Comparison of ENCODE assay signal across 25 cellular contexts in the genomic region with DNA sequence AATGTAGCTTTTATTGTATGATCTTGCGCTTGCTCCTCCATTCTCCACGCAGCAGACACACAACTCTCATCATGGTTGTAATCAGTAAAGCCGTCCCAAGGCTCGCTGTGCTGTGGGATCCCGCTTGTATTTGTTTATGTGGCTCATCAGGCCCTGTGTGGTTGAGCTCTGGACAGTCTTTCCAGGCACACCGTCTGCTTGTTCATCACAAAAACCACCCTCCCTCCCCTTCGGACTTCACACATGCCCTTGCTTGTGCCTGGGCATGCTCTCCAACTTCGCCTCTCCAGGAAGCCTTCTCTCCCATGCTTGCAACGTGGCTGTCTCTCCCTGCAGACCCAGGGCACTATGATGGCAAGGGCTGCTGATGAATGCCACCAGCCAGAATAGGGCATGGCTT.
A peak's percentile ranks its signal among the peaks of the same experiment; 100 is the strongest.
DNase-seq lines count a peak whose midpoint lies in the region; ATAC-seq, FAIRE-seq and TF ChIP-seq lines count a peak whose summit lies in the region.
"Had no signal": no experiment of that assay in that cellular context is flagged by ENCODE, and none has a peak within 500 bp of the region (broad histone marks: within the 10 kb centered on the region; RNA-seq: fewer than 3 reads in every experiment).

No MANE protein-coding gene starts in this region.

- TF ChIP-seq POLR2A in H1 (IDR thresholded peaks at IDR 0.05; ENCODE audit: control extremely low read depth in 1 of 2, low read depth in 2 of 2, low read length in 2 of 2), result no peak

- H3K79me1 ChIP-seq in H1 (ENCODE audit: low read depth, low read length) (peaks cover 25% of the 10 kb centered on the region; the same call in 1 of the 2 replicates), mesendoderm (ENCODE audit: low read length) (peaks cover 14% of the 10 kb centered on the region)

- POLR2A ChIA-PET in H1 (lab: Charles Lee; ENCODE audit: partially characterized antibody), result interaction anchor here (1.5 to 1.7 kb wide), 2 partner anchors 11 to 13 kb away, joined by 3 to 6 read pairs; no protein-coding TSS in a partner anchor

- H2BK5ac ChIP-seq in H1 (ENCODE audit: low read depth, low read length) (peak overlapping the region; percentile 12; the same call in 1 of the 2 replicates), mesendoderm (ENCODE audit: low read length) (no peak overlapping the region)

- WGBS in H1 (ENCODE audit: extremely low coverage in 1 of 2, insufficient coverage in 1 of 2, insufficient read length in 1 of 2, insufficient replicate concordance in 2 of 2, low coverage in 1 of 2, low lambda C conversion rate in 2 of 2, missing lambda C conversion rate in 1 of 2), 2 experiments, result 90% methylated on average over 9 of the region's 9 CpGs; no CpG with 5 or more reads in 1 of the 2 experiments
- no CpG with 5 or more reads among the region's 9 CpGs for WGBS in mesendoderm (ENCODE audit: extremely low coverage, insufficient coverage, low lambda C conversion rate)

- H2AFZ ChIP-seq in H1 (ENCODE audit: low read length), result no peak overlapping the region

- H3K4me1 ChIP-seq in left ventricle myocardium inferior (peaks cover 88% of the 10 kb centered on the region), H1 (replicated peaks in 1 of 4; ENCODE audit: control insufficient read depth in 3 of 4, insufficient read depth in 4 of 4, low read length in 3 of 4) (peaks cover 22 to 40% (median 39%) of the 10 kb centered on the region in 4 experiments), mesendoderm (ENCODE audit: control insufficient read depth, low read depth, low read length) (peaks cover 24% of the 10 kb centered on the region)

- peaks cover 3% of the 10 kb centered on the region; the same call in 1 of the 2 replicates for H3K23me2 ChIP-seq in H1 (ENCODE audit: low read depth, low read length)

- 0 out of 2 replicates have a peak overlapping the region, but pooled peaks have one; percentile 66 for H2BK20ac ChIP-seq in H1 (ENCODE audit: low read length)

- TF ChIP-seq EP300 in H1 (IDR thresholded peaks at IDR 0.05; ENCODE audit: borderline replicate concordance in 1 of 2, low read depth in 2 of 2, low read length in 2 of 2), result no peak

- peak overlapping the region; percentile 80 for H3K18ac ChIP-seq in H1 (ENCODE audit: extremely low read depth, low read length)
- H3K18ac ChIP-seq in mesendoderm (ENCODE audit: low read length), result no peak overlapping the region

- H2BK15ac ChIP-seq in H1 (ENCODE audit: low read length), result peak overlapping the region; percentile 82; the same call in 1 of the 2 replicates
- H2BK15ac ChIP-seq in mesendoderm (replicated peaks; ENCODE audit: low read depth), result no peak overlapping the region

- peaks cover 15 to 91% of the 10 kb centered on the region in 2 experiments for H3K79me2 ChIP-seq in H1 (ENCODE audit: control insufficient read depth in 1 of 2, insufficient read depth in 2 of 2, low read length in 2 of 2)
- peaks cover 85% of the 10 kb centered on the region for H3K79me2 ChIP-seq in mesendoderm (ENCODE audit: control insufficient read depth, insufficient read depth, low read length)

- peak overlapping the region; percentile 52; the same call in 1 of the 2 replicates for H2BK12ac ChIP-seq in H1 (ENCODE audit: low read depth, low read length)

- peak overlapping the region; percentile 8 for H3K27ac ChIP-seq in left ventricle myocardium inferior (replicated peaks)
- no peak overlapping the region; the same call in 1 of the 2 replicates for H3K27ac ChIP-seq in H1 (ENCODE audit: low read depth, low read length)
- H3K27ac ChIP-seq in mesendoderm (ENCODE audit: low read depth, low read length), result no peak overlapping the region
- H3K27ac ChIP-seq: C4-2B, HL-60, lower lobe of right lung, WERI-Rb-1 had no signal

- H4K5ac ChIP-seq in H1 (ENCODE audit: insufficient read length, low read depth, low read length) (peak overlapping the region; percentile 15), mesendoderm (ENCODE audit: low read length) (no peak overlapping the region)

- H3K27me3 ChIP-seq in left ventricle myocardium inferior (ENCODE audit: low read depth) (no peaks in the 10 kb centered on the region), H1 (replicated peaks in 1 of 4; ENCODE audit: control insufficient read depth in 3 of 4, extremely low read depth in 1 of 4, insufficient read depth in 3 of 4, low read length in 3 of 4) (no peaks in the 10 kb centered on the region), mesendoderm (ENCODE audit: insufficient read depth, low read length, poor library complexity) (no peaks in the 10 kb centered on the region)

- peak overlapping the region in 1 of 4 experiments; percentile 7; a peak in 1 of 7 replicates for H3K9ac ChIP-seq in H1 (replicated peaks in 1 of 4; ENCODE audit: extremely low read depth in 1 of 4, low read depth in 3 of 4, low read length in 3 of 4)
- H3K9ac ChIP-seq in mesendoderm (ENCODE audit: low read length), result no peak overlapping the region

- H4K8ac ChIP-seq in H1 (ENCODE audit: extremely low read depth, insufficient read depth, low read length), result 0 out of 2 replicates have a peak overlapping the region, but pooled peaks have one; percentile 88
- no peak overlapping the region for H4K8ac ChIP-seq in mesendoderm (ENCODE audit: low read depth, low read length)

- no peak for FAIRE-seq in H1 (lab: Jason Lieb, UNC)
- FAIRE-seq: D721Med, HepG2, kidney, urothelium cell line had no signal

- no peak overlapping the region for H3K56ac ChIP-seq in H1 (replicated peaks; ENCODE audit: insufficient read length, low read depth, low read length)
- H3K56ac ChIP-seq in mesendoderm (ENCODE audit: low read length), result peak overlapping the region; percentile 6

- no peaks in the 10 kb centered on the region for H4K20me1 ChIP-seq in H1 (replicated peaks in 1 of 2; ENCODE audit: control insufficient read depth in 1 of 2, insufficient read depth in 2 of 2, low read length in 2 of 2)

- CTCF ChIA-PET in H1 (lab: Charles Lee; ENCODE audit: partially characterized antibody), result interaction anchor here (0.7 to 1.6 kb wide), 4 partner anchors 9 to 218 kb away, joined by 3 to 4 read pairs (median 4); no protein-coding TSS in a partner anchor

- no peak overlapping the region for H3K14ac ChIP-seq in H1 (ENCODE audit: insufficient read length)

- TF ChIP-seq CTCF in left ventricle myocardium inferior (IDR thresholded peaks at IDR 0.05; ENCODE audit: borderline replicate concordance) (no peak), H1 (IDR thresholded peaks at IDR 0.05; ENCODE audit: control extremely low read depth in 1 of 3, insufficient read depth in 1 of 3, low read depth in 1 of 3, low read length in 3 of 3) (no peak)

- intact Hi-C loops in left ventricle myocardium inferior (cut with micrococcal nuclease), result no loop called here
- intact Hi-C loops in Right ventricle myocardium inferior (cut with DNase I), result no loop called here

- H3K4me2 ChIP-seq in H1 (ENCODE audit: insufficient read depth in 1 of 2, low read depth in 2 of 2, low read length in 2 of 2), result no peak overlapping the region
- no peak overlapping the region for H3K4me2 ChIP-seq in mesendoderm (ENCODE audit: low read length)

- H3K4me3 ChIP-seq in left ventricle myocardium inferior, result no peak overlapping the region
- H3K4me3 ChIP-seq in H1 (ENCODE audit: extremely low read depth in 1 of 4, insufficient read depth in 2 of 4, low read depth in 3 of 4, low read length in 4 of 4), result no peak overlapping the region
- H3K4me3 ChIP-seq in mesendoderm (ENCODE audit: low read length), result no peak overlapping the region
- H3K4me3 ChIP-seq: lower lobe of right lung, skin epidermis had no signal

- ATAC-seq in Right ventricle myocardium inferior (no peak), GM21576 (IDR thresholded peaks at IDR 0.05; ENCODE audit: unreplicated experiment) (no peak)
- ATAC-seq: activated T-helper 17 cell treated with anti-CD3 and anti-CD28 coated beads, Interleukin-2, amount 50 U/mL, for 72 hours; HepG2; lower lobe of right lung had no signal

- H3K36me3 ChIP-seq in left ventricle myocardium inferior (peaks cover 16% of the 10 kb centered on the region), H1 (ENCODE audit: control insufficient read depth in 2 of 4, insufficient read depth in 4 of 4, low read length in 3 of 4) (peaks cover 0 to 6% (median 0%) of the 10 kb centered on the region in 4 experiments; a peak in 3 of 8 replicates), mesendoderm (ENCODE audit: control insufficient read depth, insufficient read depth, low read length) (no peaks in the 10 kb centered on the region)

- no peak overlapping the region for H2BK120ac ChIP-seq in H1 (replicated peaks; ENCODE audit: low read depth, low read length)
- H2BK120ac ChIP-seq in mesendoderm (ENCODE audit: low read depth, low read length), result no peak overlapping the region

- DNase-seq in left ventricle myocardium inferior (no peak), Right ventricle myocardium inferior (ENCODE audit: missing footprints) (no peak), H1 (ENCODE audit: low read depth in 1 of 2, low spot score in 2 of 2) (no peak), mesendoderm (no peak), superior temporal gyrus (ENCODE audit: extremely low spot score) (no peak), NCI-H1436 treated with DMSO at 0.1 percent for 48 hours (lab: John Stamatoyannopoulos, UW) (no peak), foreskin melanocyte (no peak)
- DNase-seq: activated naive CD8-positive, alpha-beta T cell treated with anti-CD3 and anti-CD28 coated beads for 36 hours; effector CD8-positive, alpha-beta T cell; HCEC 1CT; kidney; lower lobe of right lung; NCI-H1930; occipital lobe; stimulated activated CD4-positive, alpha-beta T cell treated with anti-CD3 and anti-CD28 coated beads, Interleukin-2, amount 100 ng/mL, for 24 hours; T-helper 9 cell; WERI-Rb-1 had no signal

- TF ChIP-seq RAD21 in H1 (IDR thresholded peaks at IDR 0.05 in 1 of 2, conservative IDR thresholded peaks at IDR 0.05 in 1 of 2; ENCODE audit: low read depth in 2 of 2, low read length in 2 of 2), result no peak

- H3K4ac ChIP-seq in H1 (replicated peaks; ENCODE audit: insufficient read length, low read depth, low read length), result peak overlapping the region; percentile 27
- H3K4ac ChIP-seq in mesendoderm (ENCODE audit: low read depth, low read length), result no peak overlapping the region

- peak overlapping the region; percentile 31 for H4K91ac ChIP-seq in H1 (replicated peaks; ENCODE audit: insufficient read length, low read length)

- H3K23ac ChIP-seq in H1 (ENCODE audit: insufficient read length), result no peak overlapping the region
- H3K23ac ChIP-seq in mesendoderm (ENCODE audit: low read length), result no peak overlapping the region

- no peaks in the 10 kb centered on the region for H3K9me3 ChIP-seq in left ventricle myocardium inferior (replicated peaks)
- H3K9me3 ChIP-seq in H1 (ENCODE audit: insufficient read depth in 2 of 2, low read depth in 1 of 2, low read length in 1 of 2), result no peaks in the 10 kb centered on the region; a peak in 1 of 4 replicates
- H3K9me3 ChIP-seq: lower lobe of right lung had no signal

- peak overlapping the region; percentile 47 for H2AK5ac ChIP-seq in H1 (ENCODE audit: low read depth, low read length)
- H2AK5ac ChIP-seq in mesendoderm (ENCODE audit: low read length), result no peak overlapping the region

TF ChIP-seq in H1, 55 proteins besides CTCF, POLR2A, EP300 and RAD21:
- no peak for TF ChIP-seq CBX5 (IDR thresholded peaks at IDR 0.05; ENCODE audit: low read depth, low read length)
- no peak for TF ChIP-seq POU5F1 (IDR thresholded peaks at IDR 0.05; ENCODE audit: low read depth, low read length)
- TF ChIP-seq FOSL1 (IDR thresholded peaks at IDR 0.05; ENCODE audit: insufficient read depth, low read depth, low read length), result no peak
